ENCODE assay signal across 1 cellular context in genomic region chr2:231708050-231708772, GRCh38.
TF ChIP-seq lines count a peak whose summit lies in the region.

Gene PTMA, plus strand, starts transcription at chr2:231708525. Its CDS starts 182 bp downstream, at chr2:231708707.

TF ChIP-seq in GM12878, 131 proteins besides CTCF, POLR2A, EP300 and RAD21 (continued from another document):
- TF ChIP-seq E4F1 (IDR thresholded peaks at IDR 0.05; ENCODE audit: borderline replicate concordance, partially characterized antibody) (no peak), JUNB (IDR thresholded peaks at IDR 0.05) (no peak), ATF3 (IDR thresholded peaks at IDR 0.05; ENCODE audit: borderline replicate concordance, extremely low read depth, low read depth, low read length) (no peak), ASH2L (IDR thresholded peaks at IDR 0.05; ENCODE audit: borderline replicate concordance, low read depth) (no peak), PML (IDR thresholded peaks at IDR 0.05; ENCODE audit: low read length) (no peak), ZNF687 (IDR thresholded peaks at IDR 0.05) (peak; percentile 87), NFYA (IDR thresholded peaks at IDR 0.05; ENCODE audit: borderline replicate concordance, low read depth, low read length) (peak; percentile 38; the same call in 1 of the 2 replicates), ZBTB40 (IDR thresholded peaks at IDR 0.05; ENCODE audit: borderline replicate concordance) (no peak), SPI1 (IDR thresholded peaks at IDR 0.05; ENCODE audit: borderline replicate concordance, insufficient read depth, low read depth, low read length) (no peak), PAX8 (IDR thresholded peaks at IDR 0.05) (no peak), RB1 (IDR thresholded peaks at IDR 0.05; ENCODE audit: borderline replicate concordance) (no peak), NFIC (IDR thresholded peaks at IDR 0.05; ENCODE audit: low read depth, low read length) (no peak), USF2 (IDR thresholded peaks at IDR 0.05; ENCODE audit: borderline replicate concordance, low read depth, low read length) (no peak), NFXL1 (IDR thresholded peaks at IDR 0.05; ENCODE audit: borderline replicate concordance) (no peak), ELK1 (IDR thresholded peaks at IDR 0.05; ENCODE audit: low read depth, low read length) (no peak), RAD51 (IDR thresholded peaks at IDR 0.05) (no peak), ZNF592 (IDR thresholded peaks at IDR 0.05) (peak; percentile 92; the same call in 1 of the 2 replicates), TCF7 (IDR thresholded peaks at IDR 0.05; ENCODE audit: borderline replicate concordance) (no peak), TCF3 (IDR thresholded peaks at IDR 0.05; ENCODE audit: borderline replicate concordance, insufficient read depth, low read depth, low read length) (peak; percentile 75; the same call in 1 of the 2 replicates), SIN3A (IDR thresholded peaks at IDR 0.05; ENCODE audit: low read depth, low read length) (0 out of 2 replicates have a peak, but pooled peaks have one; percentile 39), ATF7 (IDR thresholded peaks at IDR 0.05; ENCODE audit: low read depth) (no peak), CEBPB (IDR thresholded peaks at IDR 0.05; ENCODE audit: borderline replicate concordance in 1 of 2, low read depth in 2 of 2, low read length in 2 of 2) (no peak), RFX5 (IDR thresholded peaks at IDR 0.05; ENCODE audit: low read depth, low read length) (peak; percentile 64; the same call in 1 of the 2 replicates), CREB1 (IDR thresholded peaks at IDR 0.05; ENCODE audit: low read depth) (no peak), REST (IDR thresholded peaks at IDR 0.05; ENCODE audit: low read depth, low read length) (0 out of 2 replicates have a peak, but pooled peaks have one; percentile 41), SMAD5 (IDR thresholded peaks at IDR 0.05; ENCODE audit: low read depth) (peak; percentile 98), IRF5 (IDR thresholded peaks at IDR 0.05; ENCODE audit: borderline replicate concordance) (no peak), MYB (IDR thresholded peaks at IDR 0.05; ENCODE audit: borderline replicate concordance, low read depth, low read length) (no peak), JUND (IDR thresholded peaks at IDR 0.05; ENCODE audit: low read depth, low read length) (no peak)
